ENCODE assay signal across 7 cellular contexts in genomic region chrX:154429708-154430107, GRCh38. TPM values are rescaled to one million over a fixed set of nuclear protein-coding genes. Genes with fewer than 3 reads are reported as not detected.
DNase-seq lines count a peak whose midpoint lies in the region; ATAC-seq and TF ChIP-seq lines count a peak whose summit lies in the region.

No MANE protein-coding gene starts in this region.

- H3K4me3 ChIP-seq in GM12865 (ENCODE audit: low read depth, low read length) = peak overlapping the region; percentile 74
- peak overlapping the region; percentile 68 for H3K4me3 ChIP-seq in RWPE2 (ENCODE audit: severe bottlenecking)
- peak overlapping the region; percentile 69 to 84 (median 75) for H3K4me3 ChIP-seq in esophagus muscularis mucosa
- H3K4me3 ChIP-seq in skeletal muscle cell (ENCODE audit: low read depth, low read length) = peak overlapping the region; percentile 63

- H3K36me3 ChIP-seq in RWPE2 (ENCODE audit: low read depth) (no peaks in the 10 kb centered on the region), esophagus muscularis mucosa (peaks cover 0 to 35% (median 29%) of the 10 kb centered on the region in 4 donors)

- DNase-seq in GM12865 (ENCODE audit: low read depth) = no peak
- DNase-seq in RWPE2 (ENCODE audit: low spot score) = no peak
- DNase-seq in esophagus muscularis mucosa (ENCODE audit: extremely low spot score) = no peak
- DNase-seq in skeletal muscle cell (ENCODE audit: low read depth) = no peak
- no peak for DNase-seq in cerebellar nuclear complex (lab: John Stamatoyannopoulos, UW)
- no peak for DNase-seq in NCI-H187 treated with DMSO at 0.1 percent for 48 hours (lab: John Stamatoyannopoulos, UW)

- H3K4me1 ChIP-seq in RWPE2 (ENCODE audit: insufficient read depth, poor library complexity, severe bottlenecking) (no peaks in the 10 kb centered on the region), esophagus muscularis mucosa (peaks cover 5 to 34% (median 33%) of the 10 kb centered on the region in 4 donors)

- H3K27ac ChIP-seq in RWPE2 (ENCODE audit: poor library complexity, severe bottlenecking) = no peak overlapping the region
- H3K27ac ChIP-seq in esophagus muscularis mucosa (replicated peaks in 1 of 4) = no peak overlapping the region

- intact Hi-C loops in esophagus muscularis mucosa (cut with DNase I) = no loop called here

- TF ChIP-seq CTCF in GM12865 (IDR thresholded peaks at IDR 0.05; ENCODE audit: insufficient read depth, low read depth, low read length, missing control alignments) (no peak), RWPE2 (IDR thresholded peaks at IDR 0.05; ENCODE audit: poor library complexity, severe bottlenecking) (no peak), esophagus muscularis mucosa (IDR thresholded peaks at IDR 0.05) (no peak)

- ATAC-seq in RWPE2 (ENCODE audit: low read depth) = no peak
- ATAC-seq in HG02870 (IDR thresholded peaks at IDR 0.05; ENCODE audit: unreplicated experiment) = no peak

- H3K9me3 ChIP-seq in RWPE2 (ENCODE audit: severe bottlenecking) = no peaks in the 10 kb centered on the region
- H3K9me3 ChIP-seq in esophagus muscularis mucosa = no peaks in the 10 kb centered on the region

- no peak for TF ChIP-seq POLR2A in esophagus muscularis mucosa (IDR thresholded peaks at IDR 0.05; ENCODE audit: low read depth)

- 68% methylated on average over 2 of the region's 2 CpGs for WGBS in esophagus muscularis mucosa

- H3K27me3 ChIP-seq in RWPE2 (ENCODE audit: insufficient read depth, poor library complexity, severe bottlenecking) (no peaks in the 10 kb centered on the region), esophagus muscularis mucosa (no peaks in the 10 kb centered on the region)

- no peak for TF ChIP-seq EP300 in esophagus muscularis mucosa (IDR thresholded peaks at IDR 0.05)

RNA-seq across cellular contexts. Expression of gene ATP6AP1, which starts 1.2 kb away (rescaled TPM):
- total RNA-seq in esophagus muscularis mucosa = 10 to 100 TPM; 27.4 to 67.2 (median 34.7) TPM

RNA-seq across cellular contexts. Expression of gene GDI1, which starts 7.2 kb away (rescaled TPM):
- total RNA-seq in esophagus muscularis mucosa = 100 to 1,000 TPM; 105 to 148 (median 128) TPM

RNA-seq across cellular contexts. Expression of gene FAM50A, which starts 14.2 kb away (rescaled TPM):
- 10 to 100 TPM; 47.7 to 63.5 (median 56.7) TPM for total RNA-seq in esophagus muscularis mucosa

RNA-seq across cellular contexts. Expression of gene TAFAZZIN, which starts 18.4 kb away (rescaled TPM):
- total RNA-seq in esophagus muscularis mucosa = 10 to 100 TPM; 18.6 to 43.6 (median 32.5) TPM

RNA-seq across cellular contexts. Expression of gene DNASE1L1, which starts 20.7 kb away (rescaled TPM):
- 10 to 100 TPM; 19.9 to 24.3 (median 22.6) TPM for total RNA-seq in esophagus muscularis mucosa
